In the genomic region with DNA sequence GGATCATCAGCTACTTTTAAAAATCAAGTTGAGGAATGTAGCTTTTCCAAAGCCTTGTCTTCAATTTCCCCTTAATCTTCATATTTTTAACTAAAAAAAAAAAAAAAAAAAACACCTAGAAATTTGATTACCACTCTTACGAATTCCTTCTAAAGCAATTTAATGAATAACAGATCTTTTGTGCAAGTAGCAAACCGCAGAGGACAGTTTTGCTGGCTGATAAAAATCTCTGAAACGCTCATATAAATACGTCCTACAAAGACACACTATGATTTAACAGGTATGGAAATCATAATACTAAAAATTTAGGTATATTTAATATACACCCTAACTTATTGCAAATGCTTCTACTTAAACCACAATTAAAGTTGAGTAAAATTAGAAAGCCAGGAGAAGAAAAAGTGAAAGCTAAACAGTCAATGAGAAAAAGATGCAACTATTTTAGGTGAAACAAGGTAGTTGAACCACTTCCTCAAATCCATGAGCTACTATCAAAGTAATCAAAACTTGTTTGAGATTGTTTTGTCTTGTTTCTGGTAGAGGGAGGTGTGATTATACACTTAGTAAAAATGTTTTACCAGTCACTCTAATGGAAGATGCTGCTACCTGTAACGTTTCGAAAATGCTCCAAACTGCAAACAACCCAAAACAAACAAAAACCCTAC, we compare ENCODE assay signal across 8 cellular contexts. TPM values are rescaled to one million over a fixed set of nuclear protein-coding genes. Genes with fewer than 3 reads are reported as not detected.
A peak's percentile ranks its signal among the peaks of the same experiment; 100 is the strongest.
DNase-seq lines count a peak whose midpoint lies in the region; ATAC-seq and TF ChIP-seq lines count a peak whose summit lies in the region.

No MANE protein-coding gene starts in this region.

- H3K36me3 ChIP-seq in ES-I3 (ENCODE audit: insufficient read depth, low read length) = no peaks in the 10 kb centered on the region
- no peaks in the 10 kb centered on the region for H3K36me3 ChIP-seq in body of pancreas (replicated peaks in 1 of 2; ENCODE audit: insufficient read depth in 1 of 2, low read depth in 2 of 2)

- H3K4me1 ChIP-seq in ES-I3 (ENCODE audit: insufficient read depth, low read length) (peaks cover 12% of the 10 kb centered on the region), body of pancreas (peaks cover 54% of the 10 kb centered on the region), mononuclear cell (ENCODE audit: insufficient read depth, low read length) (peaks cover 18% of the 10 kb centered on the region)

- no peak for TF ChIP-seq CTCF in body of pancreas (IDR thresholded peaks at IDR 0.05)

- H3K9me3 ChIP-seq in ES-I3 (ENCODE audit: control insufficient read depth, insufficient read depth, low read length) = no peaks in the 10 kb centered on the region
- no peaks in the 10 kb centered on the region for H3K9me3 ChIP-seq in body of pancreas
- H3K9me3 ChIP-seq in mononuclear cell (ENCODE audit: low read depth, low read length) = no peaks in the 10 kb centered on the region

- H3K27ac ChIP-seq in body of pancreas = peak overlapping the region in 3 of 4 donors; percentile 93 to 97 (median 96)

- no peak for TF ChIP-seq POLR2A in body of pancreas (IDR thresholded peaks at IDR 0.05)

- ATAC-seq in HG02981 (IDR thresholded peaks at IDR 0.05; ENCODE audit: unreplicated experiment) (peak; percentile 21), body of pancreas (no peak), esophagus mucosa (no peak), GM18867 (IDR thresholded peaks at IDR 0.05; ENCODE audit: unreplicated experiment) (no peak), HG02588 (IDR thresholded peaks at IDR 0.05; ENCODE audit: unreplicated experiment) (no peak)

- H3K9ac ChIP-seq in ES-I3 (ENCODE audit: low read depth, low read length) = peak overlapping the region; percentile 80

- DNase-seq in body of pancreas (no peak), HuH-7.5 (ENCODE audit: low spot score) (no peak)

- H3K27me3 ChIP-seq in body of pancreas (no peaks in the 10 kb centered on the region), mononuclear cell (ENCODE audit: insufficient read depth, low read length) (peaks cover 34% of the 10 kb centered on the region)

- WGBS in body of pancreas, 2 donors = 10% methylated on average over 6 of the region's 6 CpGs

- intact Hi-C loops in body of pancreas (cut with DNase I) = no loop called here

- H3K4me3 ChIP-seq in body of pancreas (peak overlapping the region in 1 of 2 donors; percentile 84), mononuclear cell (ENCODE audit: low read length) (peak overlapping the region; percentile 48)

RNA-seq across cellular contexts. Expression of a gene that starts 2.3 kb away (rescaled TPM):
- total RNA-seq in body of pancreas (10 to 100 TPM; 19.8 to 49.0 TPM), mononuclear cell (8.7 TPM), esophagus mucosa (55.9 TPM)
